9 cellular contexts compared by ENCODE assay signal in genomic region chr3:171049831-171050444, GRCh38. TPM values are rescaled to one million over a fixed set of nuclear protein-coding genes. Genes with fewer than 3 reads are reported as not detected.
DNase-seq lines count a peak whose midpoint lies in the region; ATAC-seq and TF ChIP-seq lines count a peak whose summit lies in the region.
"Had no signal": no experiment of that assay in that cellular context is flagged by ENCODE, and none has a peak within 500 bp of the region (broad histone marks: within the 10 kb centered on the region; RNA-seq: fewer than 3 reads in every experiment).

No MANE protein-coding gene starts in this region.

- no peak overlapping the region for H3K4me3 ChIP-seq in A673 (ENCODE audit: low read depth, low read length, poor library complexity, severe bottlenecking)

- no peak overlapping the region for H3K27ac Mint-ChIP-seq in central memory CD8-positive, alpha-beta T cell (ENCODE audit: low read depth)

- intact Hi-C loops in A673 (cut with micrococcal nuclease; ENCODE audit: unreplicated experiment) (loop anchor here (2.0 kb wide), 1 partner anchor 517 kb away; no protein-coding TSS in a partner anchor), left colon (cut with DNase I, micrococcal nuclease) (loop anchor here in 1 of 2 donors (5.0 kb wide), 1 partner anchor 517 kb away; no protein-coding TSS in a partner anchor)

- H3K36me3 ChIP-seq in A673 (ENCODE audit: insufficient read depth, low read length, poor library complexity, severe bottlenecking), result no peaks in the 10 kb centered on the region

- CTCF ChIA-PET in A673 (lab: Charles Lee), result interaction anchor here (0.9 to 2.5 kb wide), 2 partner anchors 722 to 784 kb away, joined by 3 to 9 read pairs; no protein-coding TSS in a partner anchor

- DNase-seq in A673 (ENCODE audit: low spot score) (peak; percentile 58), NCI-H1092 treated with DMSO at 0.1 percent for 48 hours (lab: John Stamatoyannopoulos, UW) (peak; percentile 70), T-helper 9 cell (peak; percentile 20), left colon (peak; percentile 26 to 35)
- DNase-seq in central memory CD8-positive, alpha-beta T cell (ENCODE audit: low spot score in 2 of 2), result no peak
- DNase-seq in stimulated activated naive CD8-positive, alpha-beta T cell treated with anti-CD3 and anti-CD28 coated beads, Interleukin-15, Interleukin-2, amounts not matched to agents 100 U/mL and 50 U/mL, for 24 hours, result peak; percentile 52

- no peaks in the 10 kb centered on the region for H3K4me1 Mint-ChIP-seq in central memory CD8-positive, alpha-beta T cell

- H3K27me3 ChIP-seq in A673 (replicated peaks; ENCODE audit: insufficient read depth, low read depth, low read length, poor library complexity), result no peaks in the 10 kb centered on the region

- no peaks in the 10 kb centered on the region for H3K4me1 ChIP-seq in A673 (ENCODE audit: insufficient read depth, low read length, poor library complexity, severe bottlenecking)

- no peak overlapping the region for H3K4me3 Mint-ChIP-seq in central memory CD8-positive, alpha-beta T cell
- H3K4me3 Mint-ChIP-seq: naive thymus-derived CD8-positive, alpha-beta T cell had no signal

- H3K27me3 Mint-ChIP-seq in central memory CD8-positive, alpha-beta T cell, result peaks cover 7% of the 10 kb centered on the region

- BruUV-seq in A673 (replicated peaks; lab: Mats Ljungman, UMichigan), result no TSS peak

- peak; percentile 60 for TF ChIP-seq CTCF in A673 (conservative IDR thresholded peaks at IDR 0.05; ENCODE audit: low read depth, low read length)
- TF ChIP-seq CTCF in GM12873 (IDR thresholded peaks at IDR 0.05; ENCODE audit: insufficient read depth, low read depth, low read length, missing control alignments), result peak; percentile 67

- POLR2A ChIA-PET in A673 (lab: Charles Lee; ENCODE audit: low non-redundant PET), result no interaction called here

- peak; percentile 82 for ATAC-seq in HG02588 (IDR thresholded peaks at IDR 0.05; ENCODE audit: unreplicated experiment)
- ATAC-seq in central memory CD8-positive, alpha-beta T cell (replicated peaks; ENCODE audit: extremely low read depth, poor library complexity, severe bottlenecking), result peak; percentile 43
- peak; percentile 80 for ATAC-seq in left colon
- peak; percentile 72 for ATAC-seq in stimulated activated naive CD8-positive, alpha-beta T cell treated with anti-CD3 and anti-CD28 coated beads, Interleukin-15, Interleukin-2, amounts not matched to agents 100 U/mL and 50 U/mL, for 24 hours

- H3K36me3 Mint-ChIP-seq in central memory CD8-positive, alpha-beta T cell (ENCODE audit: insufficient read depth), result no peaks in the 10 kb centered on the region
- H3K36me3 Mint-ChIP-seq: naive thymus-derived CD8-positive, alpha-beta T cell had no signal

- no peak overlapping the region for H3K27ac ChIP-seq in A673 (ENCODE audit: low read depth, low read length, poor library complexity, severe bottlenecking)

- no peaks in the 10 kb centered on the region for H3K9me3 Mint-ChIP-seq in central memory CD8-positive, alpha-beta T cell

- H3K9me3 ChIP-seq in A673 (ENCODE audit: low read depth, low read length, poor library complexity, severe bottlenecking), result no peaks in the 10 kb centered on the region

RNA-seq across cellular contexts. Expression of gene SLC2A2, which starts 23.4 kb away (rescaled TPM):
- total RNA-seq in A673 (2021) (not detected in 2 replicates), left colon (not detected)
- total RNA-seq: naive thymus-derived CD8-positive, alpha-beta T cell had no signal

Comparison
In these comparisons a context has a peak if more than half of its experiments do, and no peak if none do; other contexts are left out.
1. DNase-seq: peak in A673 (single experiment), NCI-H1092 treated with DMSO at 0.1 percent for 48 hours (single experiment), T-helper 9 cell (single experiment), left colon (2 of 2) and stimulated activated naive CD8-positive, alpha-beta T cell treated with anti-CD3 and anti-CD28 coated beads, Interleukin-15, Interleukin-2, amounts not matched to agents 100 U/mL and 50 U/mL, for 24 hours (single experiment); none in central memory CD8-positive, alpha-beta T cell (0 of 2).
2. Peak in every context shown above with its lines, with median percentiles within 50 percentile points of each other: ATAC-seq.